Comparison of ENCODE assay signal across 19 cellular contexts in genomic region chr12:111355181-111355925, GRCh38.
"Had no signal": no experiment of that assay in that cellular context is flagged by ENCODE, and none has a peak within 500 bp of the region (broad histone marks: within the 10 kb centered on the region; RNA-seq: fewer than 3 reads in every experiment).

No MANE protein-coding gene starts in this region.

- DNase-seq: activated naive CD4-positive, alpha-beta T cell treated with Interleukin-2 at 50 U/mL for 16 hours; anterior cingulate cortex; brain microvascular endothelial cell; effector CD4-positive, alpha-beta T cell; esophagus squamous epithelium; hippocampal formation; kidney; left lung; mammary epithelial cell; nucleus accumbens; stimulated activated CD4-positive, alpha-beta T cell treated with anti-CD3 and anti-CD28 coated beads, Interleukin-2, amount 100 ng/mL, for 48 hours; stimulated activated naive CD4-positive, alpha-beta T cell; substantia nigra had no signal

- H3K27ac Mint-ChIP-seq: activated T-helper 17 cell treated with anti-CD3 and anti-CD28 coated beads, Interleukin-2, amount 50 U/mL, for 72 hours; natural killer cell treated with Interleukin-12 subunit alpha and Interleukin-12 subunit beta and Interleukin-15 and Interleukin-18, amount 100 ng/mL, for 72 hours had no signal

- H3K4me1 ChIP-seq: esophagus squamous epithelium, vagina had no signal

- H3K4me3 Mint-ChIP-seq: activated T-helper 17 cell treated with anti-CD3 and anti-CD28 coated beads, Interleukin-2, amount 50 U/mL, for 72 hours; central memory CD8-positive, alpha-beta T cell; natural killer cell treated with Interleukin-12 subunit alpha and Interleukin-12 subunit beta and Interleukin-15 and Interleukin-18, amount 100 ng/mL, for 72 hours had no signal

- ATAC-seq: activated T-helper 17 cell treated with anti-CD3 and anti-CD28 coated beads, Interleukin-2, amount 50 U/mL, for 72 hours; left lung had no signal

- H3K36me3 Mint-ChIP-seq: natural killer cell treated with Interleukin-12 subunit alpha and Interleukin-12 subunit beta and Interleukin-15 and Interleukin-18, amount 100 ng/mL, for 72 hours had no signal

- H3K4me3 ChIP-seq: coronary artery, esophagus squamous epithelium, left lung, tibial nerve, vagina had no signal

- H3K9me3 Mint-ChIP-seq: activated T-helper 17 cell treated with anti-CD3 and anti-CD28 coated beads, Interleukin-2, amount 50 U/mL, for 72 hours; central memory CD8-positive, alpha-beta T cell; natural killer cell treated with Interleukin-12 subunit alpha and Interleukin-12 subunit beta and Interleukin-15 and Interleukin-18, amount 100 ng/mL, for 72 hours had no signal

- H3K36me3 ChIP-seq: brain microvascular endothelial cell, esophagus squamous epithelium, left lung, tibial nerve, vagina had no signal

- H3K9me3 ChIP-seq: esophagus squamous epithelium, left lung, vagina had no signal

- H3K27me3 ChIP-seq: brain microvascular endothelial cell, left lung, tibial nerve, vagina had no signal
